In the genomic region with DNA sequence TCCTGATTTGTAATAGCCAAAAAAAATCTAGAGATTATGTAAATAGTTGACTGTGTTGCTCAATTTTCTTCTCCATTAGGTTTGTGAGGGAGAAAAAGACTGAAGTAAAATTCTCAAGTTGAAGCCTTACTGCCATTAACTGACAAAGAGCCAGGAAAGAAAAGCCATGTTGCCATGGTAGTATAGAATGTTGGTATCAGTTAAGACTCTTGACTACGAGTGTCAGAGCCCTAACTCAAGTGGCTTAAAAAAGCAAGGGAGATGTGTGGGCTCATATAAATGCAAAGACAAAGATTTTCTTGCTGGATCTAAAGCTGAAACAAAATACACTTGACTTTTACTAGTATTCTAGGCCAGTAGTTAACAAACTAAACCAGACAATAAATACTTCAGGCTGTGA, we compare ENCODE assay signal across 21 cellular contexts.
DNase-seq lines count a peak whose midpoint lies in the region; ATAC-seq and TF ChIP-seq lines count a peak whose summit lies in the region.
"Had no signal": no experiment of that assay in that cellular context is flagged by ENCODE, and none has a peak within 500 bp of the region (broad histone marks: within the 10 kb centered on the region; RNA-seq: fewer than 3 reads in every experiment).

No MANE protein-coding gene starts in this region.

- DNase-seq in NCI-H1105 treated with DMSO at 0.1 percent for 48 hours (lab: John Stamatoyannopoulos, UW) (peak; percentile 12), NCI-H1105 (lab: John Stamatoyannopoulos, UW) (no peak), GM23338 (ENCODE audit: low spot score) (peak; percentile 24), endodermal cell (no peak), neural progenitor cell (ENCODE audit: low spot score) (peak; percentile 60), HUDEP-2 (lab: John Stamatoyannopoulos, UW; ENCODE audit: unreplicated experiment in 76 of 76) (no peak)
- DNase-seq: Calu3; CD4-positive, alpha-beta memory T cell; DND-41; GDM1; KG1; NCI-H1048; NCI-H2081; NCI-H446; NCI-H82; PC-3; SJCRH30 had no signal

- TF ChIP-seq CTCF in GM23338 (conservative IDR thresholded peaks at IDR 0.05; ENCODE audit: low read depth in 2 of 2) (no peak), endodermal cell (conservative IDR thresholded peaks at IDR 0.05) (no peak), neural progenitor cell (IDR thresholded peaks at IDR 0.05) (no peak)

- H3K4me3 Mint-ChIP-seq in GM23338 (no peak overlapping the region), endodermal cell (no peak overlapping the region), neural progenitor cell (no peak overlapping the region)
- H3K4me3 Mint-ChIP-seq: CD4-positive, alpha-beta memory T cell had no signal

- H3K4me2 ChIP-seq in GM23338 (no peak overlapping the region), neural progenitor cell (peak overlapping the region; percentile 30)

- no peak overlapping the region for H3K27ac Mint-ChIP-seq in GM23338
- H3K27ac Mint-ChIP-seq in endodermal cell: no peak overlapping the region
- peak overlapping the region; percentile 95 for H3K27ac Mint-ChIP-seq in neural progenitor cell
- H3K27ac Mint-ChIP-seq: CD4-positive, alpha-beta memory T cell had no signal

- 69% methylated on average over 1 of the region's 1 CpG; no CpG with 5 or more reads in 1 of the 2 experiments for WGBS in endodermal cell (ENCODE audit: insufficient coverage in 1 of 2, insufficient read length in 1 of 2), 2 experiments

- no peak overlapping the region for H3K4me3 ChIP-seq in GM23338
- no peak overlapping the region for H3K4me3 ChIP-seq in endodermal cell (ENCODE audit: low read length)
- H3K4me3 ChIP-seq in neural progenitor cell: no peak overlapping the region
- H3K4me3 ChIP-seq: GM12878, SJCRH30 had no signal

- 0 out of 2 replicates have a peak, but pooled peaks cover 2% of the 10 kb centered on the region for H3K9me2 ChIP-seq in GM23338 (ENCODE audit: insufficient read depth)

- H3K9ac ChIP-seq in endodermal cell (ENCODE audit: extremely low read depth, low read length, poor library complexity, severe bottlenecking): no peak overlapping the region
- H3K9ac ChIP-seq in neural progenitor cell: no peak overlapping the region

- H3K36me3 ChIP-seq in GM23338 (ENCODE audit: insufficient read depth) (no peaks in the 10 kb centered on the region), endodermal cell (ENCODE audit: control insufficient read depth, insufficient read depth, low read length) (no peaks in the 10 kb centered on the region), neural progenitor cell (no peaks in the 10 kb centered on the region)
- H3K36me3 ChIP-seq: SJCRH30 had no signal

- H3K27me3 Mint-ChIP-seq in GM23338 (ENCODE audit: insufficient read depth, low read depth, poor library complexity) (peaks cover 2% of the 10 kb centered on the region), endodermal cell (ENCODE audit: insufficient read depth) (no peaks in the 10 kb centered on the region), neural progenitor cell (ENCODE audit: insufficient read depth, low read depth) (peaks cover 7% of the 10 kb centered on the region)
- H3K27me3 Mint-ChIP-seq: CD4-positive, alpha-beta memory T cell had no signal

- peaks cover 15% of the 10 kb centered on the region; the same call in 2 of the 3 replicates for H3K9me3 Mint-ChIP-seq in GM23338
- peaks cover 25% of the 10 kb centered on the region for H3K9me3 Mint-ChIP-seq in endodermal cell
- peaks cover 20% of the 10 kb centered on the region for H3K9me3 Mint-ChIP-seq in neural progenitor cell

- no peak overlapping the region for H2AFZ ChIP-seq in GM23338
- H2AFZ ChIP-seq in neural progenitor cell (replicated peaks): no peak overlapping the region

- H3K4me1 ChIP-seq in GM23338 (ENCODE audit: insufficient read depth) (no peaks in the 10 kb centered on the region), endodermal cell (ENCODE audit: control insufficient read depth, insufficient read depth, low read length) (peaks cover 4% of the 10 kb centered on the region), neural progenitor cell (peaks cover 19% of the 10 kb centered on the region)
- H3K4me1 ChIP-seq: SJCRH30 had no signal

- H3K79me2 ChIP-seq in GM23338 (replicated peaks; ENCODE audit: insufficient read depth) (no peaks in the 10 kb centered on the region), neural progenitor cell (ENCODE audit: low read depth) (no peaks in the 10 kb centered on the region)

- peaks cover 21% of the 10 kb centered on the region for H3K9me3 ChIP-seq in endodermal cell (ENCODE audit: control insufficient read depth, low read length)
- no peaks in the 10 kb centered on the region for H3K9me3 ChIP-seq in neural progenitor cell (ENCODE audit: low read depth)
- H3K9me3 ChIP-seq: SJCRH30 had no signal

- H3F3A ChIP-seq in GM23338 (replicated peaks; ENCODE audit: low read depth): no peaks in the 10 kb centered on the region
- peaks cover 6% of the 10 kb centered on the region for H3F3A ChIP-seq in neural progenitor cell (ENCODE audit: low read depth)

- no peak overlapping the region for H3K27ac ChIP-seq in GM23338 (ENCODE audit: low read depth)
- H3K27ac ChIP-seq in endodermal cell (ENCODE audit: low read depth, low read length): peak overlapping the region; percentile 39
- no peak overlapping the region for H3K27ac ChIP-seq in neural progenitor cell
- H3K27ac ChIP-seq: RWPE1, SJCRH30 had no signal

- peak; percentile 31; the same call in 1 of the 3 replicates for ATAC-seq in GM23338
- ATAC-seq in GM18867 (IDR thresholded peaks at IDR 0.05; ENCODE audit: unreplicated experiment): no peak
- no peak for ATAC-seq in HG02763 (IDR thresholded peaks at IDR 0.05; ENCODE audit: unreplicated experiment)
- ATAC-seq: GM12878, PC-3 had no signal

- H3K4me1 Mint-ChIP-seq in GM23338 (no peaks in the 10 kb centered on the region), endodermal cell (peaks cover 1% of the 10 kb centered on the region), neural progenitor cell (peaks cover 16% of the 10 kb centered on the region)
- H3K4me1 Mint-ChIP-seq: CD4-positive, alpha-beta memory T cell had no signal

- no peaks in the 10 kb centered on the region for H3K27me3 ChIP-seq in GM23338 (ENCODE audit: insufficient read depth)
- no peaks in the 10 kb centered on the region for H3K27me3 ChIP-seq in endodermal cell (ENCODE audit: control insufficient read depth, insufficient read depth, low read length, poor library complexity, severe bottlenecking)
- H3K27me3 ChIP-seq in neural progenitor cell: no peaks in the 10 kb centered on the region
- H3K27me3 ChIP-seq: SJCRH30 had no signal

- H3K36me3 Mint-ChIP-seq in GM23338 (ENCODE audit: low read depth): peaks cover 6% of the 10 kb centered on the region; the same call in 1 of the 3 replicates
- H3K36me3 Mint-ChIP-seq in endodermal cell (ENCODE audit: low read depth): no peaks in the 10 kb centered on the region
- no peaks in the 10 kb centered on the region for H3K36me3 Mint-ChIP-seq in neural progenitor cell
- H3K36me3 Mint-ChIP-seq: CD4-positive, alpha-beta memory T cell had no signal

- no peaks in the 10 kb centered on the region for H4K20me1 ChIP-seq in GM23338 (replicated peaks; ENCODE audit: insufficient read depth)
- H4K20me1 ChIP-seq in neural progenitor cell (ENCODE audit: low read depth): no peaks in the 10 kb centered on the region

TF ChIP-seq in GM23338, 12 proteins besides CTCF, POLR2A, EP300 and RAD21:
- no peak for TF ChIP-seq NANOG (IDR thresholded peaks at IDR 0.05; ENCODE audit: borderline replicate concordance)
- no peak for TF ChIP-seq POLR2AphosphoS5 (IDR thresholded peaks at IDR 0.05; ENCODE audit: low read depth)
- no peak for TF ChIP-seq EZH2 (IDR thresholded peaks at IDR 0.05; ENCODE audit: low read depth, unreplicated experiment)
- no peak for TF ChIP-seq ZNF331 (CRISPR knock-in tag; IDR thresholded peaks at IDR 0.05; ENCODE audit: low read depth)
- no peak for TF ChIP-seq CREB1 (CRISPR knock-in tag; IDR thresholded peaks at IDR 0.05; ENCODE audit: low read depth)
- TF ChIP-seq STAT1 (IDR thresholded peaks at IDR 0.05; ENCODE audit: unreplicated experiment): no peak
- TF ChIP-seq REST (IDR thresholded peaks at IDR 0.05; ENCODE audit: unreplicated experiment): no peak
- TF ChIP-seq, protein P1, sequence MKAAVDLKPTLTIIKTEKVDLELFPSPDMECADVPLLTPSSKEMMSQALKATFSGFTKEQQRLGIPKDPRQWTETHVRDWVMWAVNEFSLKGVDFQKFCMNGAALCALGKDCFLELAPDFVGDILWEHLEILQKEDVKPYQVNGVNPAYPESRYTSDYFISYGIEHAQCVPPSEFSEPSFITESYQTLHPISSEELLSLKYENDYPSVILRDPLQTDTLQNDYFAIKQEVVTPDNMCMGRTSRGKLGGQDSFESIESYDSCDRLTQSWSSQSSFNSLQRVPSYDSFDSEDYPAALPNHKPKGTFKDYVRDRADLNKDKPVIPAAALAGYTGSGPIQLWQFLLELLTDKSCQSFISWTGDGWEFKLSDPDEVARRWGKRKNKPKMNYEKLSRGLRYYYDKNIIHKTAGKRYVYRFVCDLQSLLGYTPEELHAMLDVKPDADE (IDR thresholded peaks at IDR 0.05): no peak

Comparison
In these comparisons a context has a peak if more than half of its experiments do, and no peak if none do; other contexts are left out.
1. DNase-seq: peak in NCI-H1105 treated with DMSO at 0.1 percent for 48 hours (single experiment), GM23338 (single experiment) and neural progenitor cell (single experiment); none in NCI-H1105 (single experiment), endodermal cell (single experiment) and HUDEP-2 (0 of 76).